Comparison of ENCODE assay signal across 16 cellular contexts in the genomic region with DNA sequence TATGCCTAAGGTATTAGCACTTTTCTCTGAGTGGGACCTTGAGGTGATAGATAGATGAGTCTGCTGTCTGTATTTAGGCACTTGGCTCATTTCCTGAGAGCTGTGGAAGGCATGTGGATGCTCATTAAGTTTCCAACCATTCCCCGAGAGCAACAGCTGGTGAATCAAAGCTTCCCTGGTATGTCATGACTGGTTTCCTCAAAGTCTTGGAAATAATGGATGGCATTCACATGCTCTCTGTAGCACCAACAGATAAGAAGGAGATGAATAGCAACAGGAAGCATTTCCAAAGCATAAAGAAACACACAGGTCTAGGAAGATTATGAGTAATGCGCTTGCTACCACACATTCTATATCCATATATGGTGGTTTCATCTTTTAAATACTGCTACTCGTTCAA.
DNase-seq lines count a peak whose midpoint lies in the region; ATAC-seq and TF ChIP-seq lines count a peak whose summit lies in the region.
"Had no signal": no experiment of that assay in that cellular context is flagged by ENCODE, and none has a peak within 500 bp of the region (broad histone marks: within the 10 kb centered on the region; RNA-seq: fewer than 3 reads in every experiment).

No MANE protein-coding gene starts in this region.

- no peak overlapping the region for H3K4me3 ChIP-seq in fibroblast of villous mesenchyme (ENCODE audit: low read depth, low read length)
- no peak overlapping the region for H3K4me3 ChIP-seq in osteoblast (ENCODE audit: insufficient read depth, low read length)
- H3K4me3 ChIP-seq: PC-9 had no signal

- H3K4me1 Mint-ChIP-seq in WTC11, result peaks cover 61% of the 10 kb centered on the region
- H3K4me1 Mint-ChIP-seq in activated naive CD8-positive, alpha-beta T cell treated with anti-CD3 and anti-CD28 coated beads, Interleukin-2, amount 50 U/mL, for 24 hours, result no peaks in the 10 kb centered on the region
- peaks cover 4 to 9% (median 8%) of the 10 kb centered on the region in 3 donors for H3K4me1 Mint-ChIP-seq in T-cell

- H3K4me2 ChIP-seq in osteoblast (ENCODE audit: insufficient read depth, low read length), result no peak overlapping the region
- H3K4me2 ChIP-seq: PC-9 had no signal

- H4K20me1 ChIP-seq in osteoblast (ENCODE audit: insufficient read depth, low read length), result no peaks in the 10 kb centered on the region

- H3K36me3 Mint-ChIP-seq in WTC11, result no peaks in the 10 kb centered on the region
- no peaks in the 10 kb centered on the region for H3K36me3 Mint-ChIP-seq in activated naive CD8-positive, alpha-beta T cell treated with anti-CD3 and anti-CD28 coated beads, Interleukin-2, amount 50 U/mL, for 24 hours (ENCODE audit: low read depth)
- H3K36me3 Mint-ChIP-seq in T-cell, result no peaks in the 10 kb centered on the region
- H3K36me3 Mint-ChIP-seq: CD8-positive, alpha-beta T cell had no signal

- H3K4me1 ChIP-seq in osteoblast (ENCODE audit: insufficient read depth, low read length), result peaks cover 23% of the 10 kb centered on the region

- H3K27me3 Mint-ChIP-seq in WTC11 (ENCODE audit: low read depth) (no peaks in the 10 kb centered on the region), T-cell (peaks cover 0 to 4% of the 10 kb centered on the region in 2 donors)
- H3K27me3 Mint-ChIP-seq in activated naive CD8-positive, alpha-beta T cell treated with anti-CD3 and anti-CD28 coated beads, Interleukin-2, amount 50 U/mL, for 24 hours, result no peaks in the 10 kb centered on the region

- intact Hi-C loops in posterior cingulate gyrus (cut with DNase I), result no loop called here

- H3K9me3 Mint-ChIP-seq in WTC11 (no peaks in the 10 kb centered on the region), T-cell (no peaks in the 10 kb centered on the region)
- no peaks in the 10 kb centered on the region for H3K9me3 Mint-ChIP-seq in activated naive CD8-positive, alpha-beta T cell treated with anti-CD3 and anti-CD28 coated beads, Interleukin-2, amount 50 U/mL, for 24 hours
- H3K9me3 Mint-ChIP-seq: CD8-positive, alpha-beta T cell had no signal

- ATAC-seq in WTC11, result peak; percentile 31
- ATAC-seq in activated naive CD8-positive, alpha-beta T cell treated with anti-CD3 and anti-CD28 coated beads, Interleukin-2, amount 50 U/mL, for 24 hours, result no peak
- ATAC-seq in T-cell (replicated peaks in 1 of 4), result no peak
- ATAC-seq: CD8-positive, alpha-beta T cell; sciatic nerve had no signal

- no peaks in the 10 kb centered on the region for H3K27me3 ChIP-seq in osteoblast (ENCODE audit: insufficient read depth, low read length)

- DNase-seq in H4 (ENCODE audit: low spot score) (peak; percentile 34), WTC11 (ENCODE audit: low spot score) (no peak), fibroblast of villous mesenchyme (ENCODE audit: low read depth) (peak; percentile 70), osteoblast (ENCODE audit: insufficient read length, low spot score, missing footprints) (peak; percentile 41), posterior cingulate gyrus (no peak), T-cell (no peak)
- no peak for DNase-seq in activated naive CD8-positive, alpha-beta T cell treated with anti-CD3 and anti-CD28 coated beads, Interleukin-2, amount 50 U/mL, for 24 hours
- no peak for DNase-seq in stimulated activated CD8-positive, alpha-beta memory T cell treated with anti-CD3 and anti-CD28 coated beads, Interleukin-4, amount 100 ng/mL, for 48 hours
- DNase-seq: CD8-positive, alpha-beta T cell; effector CD4-positive, alpha-beta T cell; hypothalamus; midbrain; MV-4-11; NCI-H2227 treated with DMSO at 0.1 percent for 48 hours; PC-9 had no signal

- H3K4me3 Mint-ChIP-seq in WTC11 (no peak overlapping the region), T-cell (no peak overlapping the region)
- H3K4me3 Mint-ChIP-seq in activated naive CD8-positive, alpha-beta T cell treated with anti-CD3 and anti-CD28 coated beads, Interleukin-2, amount 50 U/mL, for 24 hours, result no peak overlapping the region
- H3K4me3 Mint-ChIP-seq: CD8-positive, alpha-beta T cell had no signal

- no peak overlapping the region for H2AFZ ChIP-seq in osteoblast (ENCODE audit: low read length)
- H2AFZ ChIP-seq: PC-9 had no signal

- H3K27ac ChIP-seq in osteoblast (ENCODE audit: low read depth, low read length), result peak overlapping the region; percentile 42
- H3K27ac ChIP-seq: PC-9 had no signal

- CTCF ChIA-PET in WTC11 (lab: Charles Lee), result no interaction called here
- CTCF ChIA-PET in T-cell (lab: Charles Lee), result no interaction called here

- POLR2A ChIA-PET in WTC11 (lab: Charles Lee), result interaction anchor here (1.0 kb wide), 1 partner anchor 29 kb away, joined by 3 read pairs; no protein-coding TSS in a partner anchor
- POLR2A ChIA-PET in T-cell (lab: Charles Lee), result no interaction called here

- H3K27ac Mint-ChIP-seq in WTC11 (no peak overlapping the region), T-cell (no peak overlapping the region)
- no peak overlapping the region for H3K27ac Mint-ChIP-seq in activated naive CD8-positive, alpha-beta T cell treated with anti-CD3 and anti-CD28 coated beads, Interleukin-2, amount 50 U/mL, for 24 hours
- H3K27ac Mint-ChIP-seq: CD8-positive, alpha-beta T cell had no signal

- no peaks in the 10 kb centered on the region for H3K79me2 ChIP-seq in osteoblast (ENCODE audit: insufficient read depth, low read length)

- no peak for TF ChIP-seq CTCF in WTC11 (IDR thresholded peaks at IDR 0.05)
- TF ChIP-seq CTCF in fibroblast of villous mesenchyme (IDR thresholded peaks at IDR 0.05; ENCODE audit: insufficient read depth, low read depth, low read length), result no peak
- TF ChIP-seq CTCF in osteoblast (IDR thresholded peaks at IDR 0.05; ENCODE audit: extremely low read depth, low read depth, low read length), result no peak

- no peaks in the 10 kb centered on the region for H3K9me3 ChIP-seq in osteoblast (ENCODE audit: low read depth, low read length)

- H3K36me3 ChIP-seq in osteoblast (ENCODE audit: insufficient read depth, low read length), result no peaks in the 10 kb centered on the region

TF ChIP-seq in WTC11, 78 proteins besides CTCF, POLR2A, EP300 and RAD21:
- TF ChIP-seq FOXK1 (CRISPR knock-in tag; IDR thresholded peaks at IDR 0.05), result no peak
- TF ChIP-seq PRRX2 (CRISPR knock-in tag; IDR thresholded peaks at IDR 0.05), result no peak
- no peak for TF ChIP-seq ATF1 (CRISPR knock-in tag; IDR thresholded peaks at IDR 0.05)
- TF ChIP-seq NFATC4 (CRISPR knock-in tag; IDR thresholded peaks at IDR 0.05), result no peak
- TF ChIP-seq GTF2I (CRISPR knock-in tag; conservative IDR thresholded peaks at IDR 0.05), result no peak
- no peak for TF ChIP-seq ZNF671 (CRISPR knock-in tag; IDR thresholded peaks at IDR 0.05)
TF ChIP-seq in WTC11: peak in this region for 0.

Comparison
In these comparisons a context has a peak if more than half of its experiments do, and no peak if none do; other contexts are left out.
1. DNase-seq: peak in H4 (single experiment), fibroblast of villous mesenchyme (single experiment) and osteoblast (single experiment); none in WTC11 (single experiment), activated naive CD8-positive, alpha-beta T cell treated with anti-CD3 and anti-CD28 coated beads, Interleukin-2, amount 50 U/mL, for 24 hours (single experiment), posterior cingulate gyrus (0 of 10), T-cell (0 of 34) and stimulated activated CD8-positive, alpha-beta memory T cell treated with anti-CD3 and anti-CD28 coated beads, Interleukin-4, amount 100 ng/mL, for 48 hours (single experiment).